ENCODE assay signal across 22 cellular contexts in the genomic region with DNA sequence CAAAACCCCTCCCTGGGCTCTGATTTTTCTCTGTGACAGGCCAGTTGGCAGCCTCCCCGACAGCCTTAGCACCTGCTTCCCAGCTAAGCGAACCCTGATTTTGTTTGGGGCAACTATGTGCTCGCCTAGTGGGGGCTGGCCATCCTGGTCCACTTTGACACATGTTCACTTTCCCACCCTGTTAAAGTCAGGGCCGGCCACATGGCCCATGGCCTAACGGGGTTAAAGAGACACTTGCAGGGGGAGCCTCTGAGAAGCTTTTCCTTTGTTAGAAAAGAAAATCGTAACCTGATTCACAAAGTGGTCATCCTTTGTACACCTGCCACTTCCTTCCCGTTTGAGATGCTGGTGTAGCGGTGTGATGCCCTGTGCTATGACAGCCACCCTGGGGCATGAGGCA. TPM values are rescaled to one million over a fixed set of nuclear protein-coding genes. Genes with fewer than 3 reads are reported as not detected.
DNase-seq lines count a peak whose midpoint lies in the region; ATAC-seq lines count a peak whose summit lies in the region.
"Had no signal": no experiment of that assay in that cellular context is flagged by ENCODE, and none has a peak within 500 bp of the region (broad histone marks: within the 10 kb centered on the region; RNA-seq: fewer than 3 reads in every experiment).

No MANE protein-coding gene starts in this region.

- no peak overlapping the region for H3K27ac Mint-ChIP-seq in activated naive CD4-positive, alpha-beta T cell treated with anti-CD3 and anti-CD28 coated beads, Interleukin-2, amount 50 U/mL, for 24 hours
- no peak overlapping the region for H3K27ac Mint-ChIP-seq in activated naive CD4-positive, alpha-beta T cell treated with anti-CD3 and anti-CD28 coated beads, Interleukin-2, amount 50 U/mL, for 72 hours
- H3K27ac Mint-ChIP-seq in activated naive CD8-positive, alpha-beta T cell treated with anti-CD3 and anti-CD28 coated beads, Interleukin-2, amount 50 U/mL, for 24 hours: no peak overlapping the region
- no peak overlapping the region for H3K27ac Mint-ChIP-seq in naive thymus-derived CD8-positive, alpha-beta T cell
- no peak overlapping the region for H3K27ac Mint-ChIP-seq in stimulated activated naive B cell treated with anti-CD40 and anti-IgM and Interleukin-4, amounts not matched to agents 10 μg/mL and 1 μg/mL and 100 μg/mL, for 72 hours
- H3K27ac Mint-ChIP-seq: dendritic cell treated with granulocyte-macrophage colony-stimulating factor and Interleukin-4, amounts not matched to agents 40 ng/mL and 50 ng/mL, for 4 days had no signal

- H3K36me3 Mint-ChIP-seq in activated naive CD4-positive, alpha-beta T cell treated with anti-CD3 and anti-CD28 coated beads, Interleukin-2, amount 50 U/mL, for 24 hours: no peaks in the 10 kb centered on the region
- peaks cover 0 to 5% of the 10 kb centered on the region in 2 donors for H3K36me3 Mint-ChIP-seq in activated naive CD4-positive, alpha-beta T cell treated with anti-CD3 and anti-CD28 coated beads, Interleukin-2, amount 50 U/mL, for 72 hours
- H3K36me3 Mint-ChIP-seq in activated naive CD8-positive, alpha-beta T cell treated with anti-CD3 and anti-CD28 coated beads, Interleukin-2, amount 50 U/mL, for 24 hours (ENCODE audit: low read depth): peaks cover 1% of the 10 kb centered on the region
- H3K36me3 Mint-ChIP-seq in naive thymus-derived CD8-positive, alpha-beta T cell: peaks cover 0 to 2% (median 2%) of the 10 kb centered on the region in 3 donors
- peaks cover 0 to 3% of the 10 kb centered on the region in 2 donors for H3K36me3 Mint-ChIP-seq in stimulated activated naive B cell treated with anti-CD40 and anti-IgM and Interleukin-4, amounts not matched to agents 10 μg/mL and 1 μg/mL and 100 μg/mL, for 72 hours

- no peaks in the 10 kb centered on the region for H3K9me3 Mint-ChIP-seq in activated naive CD4-positive, alpha-beta T cell treated with anti-CD3 and anti-CD28 coated beads, Interleukin-2, amount 50 U/mL, for 24 hours
- H3K9me3 Mint-ChIP-seq in activated naive CD4-positive, alpha-beta T cell treated with anti-CD3 and anti-CD28 coated beads, Interleukin-2, amount 50 U/mL, for 72 hours: no peaks in the 10 kb centered on the region
- H3K9me3 Mint-ChIP-seq in activated naive CD8-positive, alpha-beta T cell treated with anti-CD3 and anti-CD28 coated beads, Interleukin-2, amount 50 U/mL, for 24 hours: no peaks in the 10 kb centered on the region
- H3K9me3 Mint-ChIP-seq in naive thymus-derived CD8-positive, alpha-beta T cell: peaks cover 0 to 4% (median 0%) of the 10 kb centered on the region in 9 donors
- peaks cover 0 to 4% of the 10 kb centered on the region in 2 donors for H3K9me3 Mint-ChIP-seq in stimulated activated naive B cell treated with anti-CD40 and anti-IgM and Interleukin-4, amounts not matched to agents 10 μg/mL and 1 μg/mL and 100 μg/mL, for 72 hours
- H3K9me3 Mint-ChIP-seq: dendritic cell treated with granulocyte-macrophage colony-stimulating factor and Interleukin-4, amounts not matched to agents 40 ng/mL and 50 ng/mL, for 4 days had no signal

- H3K4me3 Mint-ChIP-seq in activated naive CD4-positive, alpha-beta T cell treated with anti-CD3 and anti-CD28 coated beads, Interleukin-2, amount 50 U/mL, for 24 hours: peak overlapping the region; percentile 68
- H3K4me3 Mint-ChIP-seq in activated naive CD8-positive, alpha-beta T cell treated with anti-CD3 and anti-CD28 coated beads, Interleukin-2, amount 50 U/mL, for 24 hours: peak overlapping the region; percentile 32
- peak overlapping the region in 9 of 10 donors; percentile 7 to 80 (median 75) for H3K4me3 Mint-ChIP-seq in naive thymus-derived CD8-positive, alpha-beta T cell
- H3K4me3 Mint-ChIP-seq in stimulated activated naive B cell treated with anti-CD40 and anti-IgM and Interleukin-4, amounts not matched to agents 10 μg/mL and 1 μg/mL and 100 μg/mL, for 72 hours: peak overlapping the region; percentile 60 to 64
- H3K4me3 Mint-ChIP-seq: dendritic cell treated with granulocyte-macrophage colony-stimulating factor and Interleukin-4, amounts not matched to agents 40 ng/mL and 50 ng/mL, for 4 days had no signal

- POLR2A ChIA-PET in naive thymus-derived CD8-positive, alpha-beta T cell (lab: Charles Lee): interaction anchor here (1.1 kb wide), 1 partner anchor 10 kb away, joined by 4 read pairs; no protein-coding TSS in a partner anchor

- ATAC-seq in activated naive CD4-positive, alpha-beta T cell treated with anti-CD3 and anti-CD28 coated beads, Interleukin-2, amount 50 U/mL, for 72 hours: no peak
- ATAC-seq in activated naive CD8-positive, alpha-beta T cell treated with anti-CD3 and anti-CD28 coated beads, Interleukin-2, amount 50 U/mL, for 24 hours: no peak
- no peak for ATAC-seq in naive thymus-derived CD8-positive, alpha-beta T cell
- ATAC-seq in stimulated activated naive B cell treated with anti-CD40 and anti-IgM and Interleukin-4, amounts not matched to agents 10 μg/mL and 1 μg/mL and 100 μg/mL, for 72 hours (replicated peaks): no peak
- ATAC-seq: activated CD4-positive, CD25-positive, alpha-beta regulatory T cell treated with anti-CD3 and anti-CD28 coated beads, Interleukin-2, amount 50 U/mL, for 24 hours; Panc1 had no signal

- DNase-seq in activated naive CD4-positive, alpha-beta T cell treated with anti-CD3 and anti-CD28 coated beads, Interleukin-2, amount 50 U/mL, for 72 hours (ENCODE audit: low spot score in 2 of 2): no peak
- no peak for DNase-seq in activated naive CD8-positive, alpha-beta T cell treated with anti-CD3 and anti-CD28 coated beads, Interleukin-2, amount 50 U/mL, for 24 hours
- no peak for DNase-seq in naive thymus-derived CD8-positive, alpha-beta T cell
- no peak for DNase-seq in stimulated activated naive B cell treated with anti-CD40 and anti-IgM and Interleukin-4, amounts not matched to agents 10 μg/mL and 1 μg/mL and 100 μg/mL, for 72 hours
- DNase-seq in NOMO-1 treated with DMSO at 0.1 percent for 48 hours (lab: John Stamatoyannopoulos, UW; ENCODE audit: unreplicated experiment): no peak
- no peak for DNase-seq in HuH-7.5 (ENCODE audit: low spot score)
- no peak for DNase-seq in T-helper 9 cell
- DNase-seq: activated CD8-positive, alpha-beta memory T cell treated with anti-CD3 and anti-CD28 coated beads for 24 hours; activated T-cell treated with anti-CD3 and anti-CD28 coated beads, Interleukin-2, amount 50 U/mL, for 1 hour; BE2C; esophagus squamous epithelium; foreskin melanocyte; NCI-H1092 treated with DMSO at 0.1 percent for 48 hours; NCI-H187 treated with DMSO at 0.1 percent for 48 hours; NCI-H526; SHP77 had no signal

- H3K4me1 Mint-ChIP-seq in activated naive CD4-positive, alpha-beta T cell treated with anti-CD3 and anti-CD28 coated beads, Interleukin-2, amount 50 U/mL, for 24 hours: peaks cover 3% of the 10 kb centered on the region
- H3K4me1 Mint-ChIP-seq in activated naive CD8-positive, alpha-beta T cell treated with anti-CD3 and anti-CD28 coated beads, Interleukin-2, amount 50 U/mL, for 24 hours: peaks cover 2% of the 10 kb centered on the region
- H3K4me1 Mint-ChIP-seq in naive thymus-derived CD8-positive, alpha-beta T cell: peaks cover 0 to 8% (median 4%) of the 10 kb centered on the region in 4 donors
- peaks cover 0 to 2% of the 10 kb centered on the region in 2 donors for H3K4me1 Mint-ChIP-seq in stimulated activated naive B cell treated with anti-CD40 and anti-IgM and Interleukin-4, amounts not matched to agents 10 μg/mL and 1 μg/mL and 100 μg/mL, for 72 hours

- peaks cover 30% of the 10 kb centered on the region for H3K27me3 Mint-ChIP-seq in activated naive CD4-positive, alpha-beta T cell treated with anti-CD3 and anti-CD28 coated beads, Interleukin-2, amount 50 U/mL, for 24 hours
- H3K27me3 Mint-ChIP-seq in activated naive CD8-positive, alpha-beta T cell treated with anti-CD3 and anti-CD28 coated beads, Interleukin-2, amount 50 U/mL, for 24 hours: peaks cover 32% of the 10 kb centered on the region
- peaks cover 14 to 74% (median 46%) of the 10 kb centered on the region in 5 donors for H3K27me3 Mint-ChIP-seq in naive thymus-derived CD8-positive, alpha-beta T cell
- H3K27me3 Mint-ChIP-seq in stimulated activated naive B cell treated with anti-CD40 and anti-IgM and Interleukin-4, amounts not matched to agents 10 μg/mL and 1 μg/mL and 100 μg/mL, for 72 hours: peaks cover 49 to 73% of the 10 kb centered on the region in 2 donors

RNA-seq across cellular contexts. Expression of gene CACNA1B, which starts 1.3 kb away (rescaled TPM):
- under 1 TPM; 0.04 to 0.07 TPM for total RNA-seq in activated naive CD4-positive, alpha-beta T cell treated with anti-CD3 and anti-CD28 coated beads, Interleukin-2, amount 50 U/mL, for 72 hours
- not detected for total RNA-seq in naive thymus-derived CD8-positive, alpha-beta T cell
- polyA plus RNA-seq in naive thymus-derived CD8-positive, alpha-beta T cell: not detected
- total RNA-seq: esophagus squamous epithelium, HT-29, omental fat pad had no signal
